In the genomic region with DNA sequence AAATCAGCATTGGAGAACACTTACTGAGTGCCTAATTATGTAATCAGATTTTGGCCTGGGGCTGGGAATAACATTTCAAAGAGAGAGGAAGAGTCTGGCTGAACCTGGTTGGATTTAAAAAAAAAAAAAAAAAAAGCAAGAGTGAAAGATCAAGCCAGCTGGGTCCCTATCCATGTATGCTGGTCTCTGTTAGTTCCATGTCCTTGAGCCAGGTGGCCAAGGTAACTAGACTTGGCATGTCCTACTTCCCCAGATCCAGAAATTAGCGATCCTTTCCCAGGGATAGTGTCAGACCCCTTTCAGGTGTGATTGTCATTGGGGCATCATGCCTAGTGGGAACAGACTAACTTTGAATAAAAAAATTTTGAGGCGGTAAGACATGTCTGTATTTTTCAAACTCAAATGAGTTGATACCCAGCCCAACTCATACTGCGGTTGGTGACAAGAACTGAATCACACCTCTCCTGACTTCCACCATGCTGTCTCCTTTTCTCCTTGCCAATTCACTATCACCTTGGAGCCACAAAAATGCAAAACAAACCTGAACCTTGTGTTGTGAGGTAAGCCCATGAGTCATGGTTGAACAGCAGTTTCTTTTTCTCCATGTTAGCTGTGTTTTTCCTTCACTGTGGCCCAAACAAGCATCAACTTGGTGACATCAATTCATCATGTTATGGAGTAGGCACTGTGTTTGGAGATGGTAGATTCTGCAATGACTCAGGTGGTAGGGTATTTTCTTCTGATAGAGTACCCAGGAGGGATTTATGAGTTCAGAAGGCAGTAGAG, we compare ENCODE assay signal across 2 cellular contexts.
TF ChIP-seq lines count a peak whose summit lies in the region.

No MANE protein-coding gene starts in this region.

TF ChIP-seq in GM23338, 12 proteins besides CTCF, POLR2A, EP300 and RAD21 (continues in another document):
- TF ChIP-seq CREB1 (CRISPR knock-in tag; IDR thresholded peaks at IDR 0.05; ENCODE audit: low read depth) (no peak), ZNF114 (CRISPR knock-in tag; IDR thresholded peaks at IDR 0.05) (no peak), NANOG (IDR thresholded peaks at IDR 0.05; ENCODE audit: borderline replicate concordance) (no peak), EZH2phosphoT487 (IDR thresholded peaks at IDR 0.05; ENCODE audit: unreplicated experiment) (no peak), STAT1 (IDR thresholded peaks at IDR 0.05; ENCODE audit: unreplicated experiment) (no peak), POLR2AphosphoS5 (IDR thresholded peaks at IDR 0.05; ENCODE audit: low read depth) (no peak), JUNB (IDR thresholded peaks at IDR 0.05; ENCODE audit: unreplicated experiment) (no peak)
- TF ChIP-seq, protein P1, sequence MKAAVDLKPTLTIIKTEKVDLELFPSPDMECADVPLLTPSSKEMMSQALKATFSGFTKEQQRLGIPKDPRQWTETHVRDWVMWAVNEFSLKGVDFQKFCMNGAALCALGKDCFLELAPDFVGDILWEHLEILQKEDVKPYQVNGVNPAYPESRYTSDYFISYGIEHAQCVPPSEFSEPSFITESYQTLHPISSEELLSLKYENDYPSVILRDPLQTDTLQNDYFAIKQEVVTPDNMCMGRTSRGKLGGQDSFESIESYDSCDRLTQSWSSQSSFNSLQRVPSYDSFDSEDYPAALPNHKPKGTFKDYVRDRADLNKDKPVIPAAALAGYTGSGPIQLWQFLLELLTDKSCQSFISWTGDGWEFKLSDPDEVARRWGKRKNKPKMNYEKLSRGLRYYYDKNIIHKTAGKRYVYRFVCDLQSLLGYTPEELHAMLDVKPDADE (IDR thresholded peaks at IDR 0.05), result no peak
- TF ChIP-seq, protein P2, sequence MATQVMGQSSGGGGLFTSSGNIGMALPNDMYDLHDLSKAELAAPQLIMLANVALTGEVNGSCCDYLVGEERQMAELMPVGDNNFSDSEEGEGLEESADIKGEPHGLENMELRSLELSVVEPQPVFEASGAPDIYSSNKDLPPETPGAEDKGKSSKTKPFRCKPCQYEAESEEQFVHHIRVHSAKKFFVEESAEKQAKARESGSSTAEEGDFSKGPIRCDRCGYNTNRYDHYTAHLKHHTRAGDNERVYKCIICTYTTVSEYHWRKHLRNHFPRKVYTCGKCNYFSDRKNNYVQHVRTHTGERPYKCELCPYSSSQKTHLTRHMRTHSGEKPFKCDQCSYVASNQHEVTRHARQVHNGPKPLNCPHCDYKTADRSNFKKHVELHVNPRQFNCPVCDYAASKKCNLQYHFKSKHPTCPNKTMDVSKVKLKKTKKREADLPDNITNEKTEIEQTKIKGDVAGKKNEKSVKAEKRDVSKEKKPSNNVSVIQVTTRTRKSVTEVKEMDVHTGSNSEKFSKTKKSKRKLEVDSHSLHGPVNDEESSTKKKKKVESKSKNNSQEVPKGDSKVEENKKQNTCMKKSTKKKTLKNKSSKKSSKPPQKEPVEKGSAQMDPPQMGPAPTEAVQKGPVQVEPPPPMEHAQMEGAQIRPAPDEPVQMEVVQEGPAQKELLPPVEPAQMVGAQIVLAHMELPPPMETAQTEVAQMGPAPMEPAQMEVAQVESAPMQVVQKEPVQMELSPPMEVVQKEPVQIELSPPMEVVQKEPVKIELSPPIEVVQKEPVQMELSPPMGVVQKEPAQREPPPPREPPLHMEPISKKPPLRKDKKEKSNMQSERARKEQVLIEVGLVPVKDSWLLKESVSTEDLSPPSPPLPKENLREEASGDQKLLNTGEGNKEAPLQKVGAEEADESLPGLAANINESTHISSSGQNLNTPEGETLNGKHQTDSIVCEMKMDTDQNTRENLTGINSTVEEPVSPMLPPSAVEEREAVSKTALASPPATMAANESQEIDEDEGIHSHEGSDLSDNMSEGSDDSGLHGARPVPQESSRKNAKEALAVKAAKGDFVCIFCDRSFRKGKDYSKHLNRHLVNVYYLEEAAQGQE (IDR thresholded peaks at IDR 0.05; ENCODE audit: unreplicated experiment), result no peak

TF ChIP-seq in HepG2, 621 proteins besides CTCF, POLR2A, EP300 and RAD21 (continues in another document):
- TF ChIP-seq, protein P3, sequence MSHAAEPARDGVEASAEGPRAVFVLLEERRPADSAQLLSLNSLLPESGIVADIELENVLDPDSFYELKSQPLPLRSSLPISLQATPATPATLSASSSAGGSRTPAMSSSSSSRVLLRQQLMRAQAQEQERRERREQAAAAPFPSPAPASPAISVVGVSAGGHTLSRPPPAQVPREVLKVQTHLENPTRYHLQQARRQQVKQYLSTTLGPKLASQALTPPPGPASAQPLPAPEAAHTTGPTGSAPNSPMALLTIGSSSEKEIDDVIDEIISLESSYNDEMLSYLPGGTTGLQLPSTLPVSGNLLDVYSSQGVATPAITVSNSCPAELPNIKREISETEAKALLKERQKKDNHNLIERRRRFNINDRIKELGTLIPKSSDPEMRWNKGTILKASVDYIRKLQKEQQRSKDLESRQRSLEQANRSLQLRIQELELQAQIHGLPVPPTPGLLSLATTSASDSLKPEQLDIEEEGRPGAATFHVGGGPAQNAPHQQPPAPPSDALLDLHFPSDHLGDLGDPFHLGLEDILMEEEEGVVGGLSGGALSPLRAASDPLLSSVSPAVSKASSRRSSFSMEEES (CRISPR knock-in tag; IDR thresholded peaks at IDR 0.05), result no peak
- TF ChIP-seq GTF2F1 (IDR thresholded peaks at IDR 0.05; ENCODE audit: low read length) (no peak), KAT8 (CRISPR knock-in tag; IDR thresholded peaks at IDR 0.05) (peak; percentile 30; the same call in 1 of the 2 replicates), FOXM1 (CRISPR knock-in tag; IDR thresholded peaks at IDR 0.05) (no peak), RBM22 (optimal IDR thresholded peaks at IDR 0.05; ENCODE audit: low read length) (no peak), POGZ (CRISPR knock-in tag; IDR thresholded peaks at IDR 0.05) (0 out of 2 replicates have a peak, but pooled peaks have one; percentile 21), NFKBIZ (CRISPR knock-in tag; IDR thresholded peaks at IDR 0.05) (0 out of 2 replicates have a peak, but pooled peaks have one; percentile 21), AGO1 (IDR thresholded peaks at IDR 0.05; ENCODE audit: low read depth, low read length, poor library complexity, severe bottlenecking) (no peak), ZNF780A (CRISPR knock-in tag; IDR thresholded peaks at IDR 0.05) (no peak), ZNF431 (CRISPR knock-in tag; IDR thresholded peaks at IDR 0.05; ENCODE audit: borderline replicate concordance, low read depth) (no peak), ZNF614 (CRISPR knock-in tag; IDR thresholded peaks at IDR 0.05; ENCODE audit: borderline replicate concordance) (no peak), ZNF672 (CRISPR knock-in tag; IDR thresholded peaks at IDR 0.05) (no peak), RFXANK (CRISPR knock-in tag; IDR thresholded peaks at IDR 0.05) (no peak), SP140L (CRISPR knock-in tag; IDR thresholded peaks at IDR 0.05; ENCODE audit: borderline replicate concordance) (no peak), ZNF567 (CRISPR knock-in tag; IDR thresholded peaks at IDR 0.05; ENCODE audit: borderline replicate concordance) (no peak), FOXO1 (CRISPR knock-in tag; IDR thresholded peaks at IDR 0.05) (peak; percentile 55; the same call in 1 of the 2 replicates), ZNF234 (CRISPR knock-in tag; conservative IDR thresholded peaks at IDR 0.05) (no peak), ZC3H13 (CRISPR knock-in tag; IDR thresholded peaks at IDR 0.05) (no peak)
- TF ChIP-seq, protein P4, sequence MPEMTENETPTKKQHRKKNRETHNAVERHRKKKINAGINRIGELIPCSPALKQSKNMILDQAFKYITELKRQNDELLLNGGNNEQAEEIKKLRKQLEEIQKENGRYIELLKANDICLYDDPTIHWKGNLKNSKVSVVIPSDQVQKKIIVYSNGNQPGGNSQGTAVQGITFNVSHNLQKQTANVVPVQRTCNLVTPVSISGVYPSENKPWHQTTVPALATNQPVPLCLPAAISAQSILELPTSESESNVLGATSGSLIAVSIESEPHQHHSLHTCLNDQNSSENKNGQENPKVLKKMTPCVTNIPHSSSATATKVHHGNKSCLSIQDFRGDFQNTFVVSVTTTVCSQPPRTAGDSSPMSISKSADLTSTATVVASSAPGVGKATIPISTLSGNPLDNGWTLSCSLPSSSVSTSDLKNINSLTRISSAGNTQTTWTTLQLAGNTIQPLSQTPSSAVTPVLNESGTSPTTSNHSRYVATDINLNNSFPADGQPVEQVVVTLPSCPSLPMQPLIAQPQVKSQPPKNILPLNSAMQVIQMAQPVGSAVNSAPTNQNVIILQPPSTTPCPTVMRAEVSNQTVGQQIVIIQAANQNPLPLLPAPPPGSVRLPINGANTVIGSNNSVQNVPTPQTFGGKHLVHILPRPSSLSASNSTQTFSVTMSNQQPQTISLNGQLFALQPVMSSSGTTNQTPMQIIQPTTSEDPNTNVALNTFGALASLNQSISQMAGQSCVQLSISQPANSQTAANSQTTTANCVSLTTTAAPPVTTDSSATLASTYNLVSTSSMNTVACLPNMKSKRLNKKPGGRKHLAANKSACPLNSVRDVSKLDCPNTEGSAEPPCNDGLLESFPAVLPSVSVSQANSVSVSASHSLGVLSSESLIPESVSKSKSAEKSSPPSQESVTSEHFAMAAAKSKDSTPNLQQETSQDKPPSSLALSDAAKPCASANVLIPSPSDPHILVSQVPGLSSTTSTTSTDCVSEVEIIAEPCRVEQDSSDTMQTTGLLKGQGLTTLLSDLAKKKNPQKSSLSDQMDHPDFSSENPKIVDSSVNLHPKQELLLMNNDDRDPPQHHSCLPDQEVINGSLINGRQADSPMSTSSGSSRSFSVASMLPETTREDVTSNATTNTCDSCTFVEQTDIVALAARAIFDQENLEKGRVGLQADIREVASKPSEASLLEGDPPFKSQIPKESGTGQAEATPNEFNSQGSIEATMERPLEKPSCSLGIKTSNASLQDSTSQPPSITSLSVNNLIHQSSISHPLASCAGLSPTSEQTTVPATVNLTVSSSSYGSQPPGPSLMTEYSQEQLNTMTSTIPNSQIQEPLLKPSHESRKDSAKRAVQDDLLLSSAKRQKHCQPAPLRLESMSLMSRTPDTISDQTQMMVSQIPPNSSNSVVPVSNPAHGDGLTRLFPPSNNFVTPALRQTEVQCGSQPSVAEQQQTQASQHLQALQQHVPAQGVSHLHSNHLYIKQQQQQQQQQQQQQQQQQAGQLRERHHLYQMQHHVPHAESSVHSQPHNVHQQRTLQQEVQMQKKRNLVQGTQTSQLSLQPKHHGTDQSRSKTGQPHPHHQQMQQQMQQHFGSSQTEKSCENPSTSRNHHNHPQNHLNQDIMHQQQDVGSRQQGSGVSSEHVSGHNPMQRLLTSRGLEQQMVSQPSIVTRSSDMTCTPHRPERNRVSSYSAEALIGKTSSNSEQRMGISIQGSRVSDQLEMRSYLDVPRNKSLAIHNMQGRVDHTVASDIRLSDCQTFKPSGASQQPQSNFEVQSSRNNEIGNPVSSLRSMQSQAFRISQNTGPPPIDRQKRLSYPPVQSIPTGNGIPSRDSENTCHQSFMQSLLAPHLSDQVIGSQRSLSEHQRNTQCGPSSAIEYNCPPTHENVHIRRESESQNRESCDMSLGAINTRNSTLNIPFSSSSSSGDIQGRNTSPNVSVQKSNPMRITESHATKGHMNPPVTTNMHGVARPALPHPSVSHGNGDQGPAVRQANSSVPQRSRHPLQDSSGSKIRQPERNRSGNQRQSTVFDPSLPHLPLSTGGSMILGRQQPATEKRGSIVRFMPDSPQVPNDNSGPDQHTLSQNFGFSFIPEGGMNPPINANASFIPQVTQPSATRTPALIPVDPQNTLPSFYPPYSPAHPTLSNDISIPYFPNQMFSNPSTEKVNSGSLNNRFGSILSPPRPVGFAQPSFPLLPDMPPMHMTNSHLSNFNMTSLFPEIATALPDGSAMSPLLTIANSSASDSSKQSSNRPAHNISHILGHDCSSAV (CRISPR knock-in tag; IDR thresholded peaks at IDR 0.05; ENCODE audit: borderline replicate concordance), result no peak
- TF ChIP-seq, protein P5, sequence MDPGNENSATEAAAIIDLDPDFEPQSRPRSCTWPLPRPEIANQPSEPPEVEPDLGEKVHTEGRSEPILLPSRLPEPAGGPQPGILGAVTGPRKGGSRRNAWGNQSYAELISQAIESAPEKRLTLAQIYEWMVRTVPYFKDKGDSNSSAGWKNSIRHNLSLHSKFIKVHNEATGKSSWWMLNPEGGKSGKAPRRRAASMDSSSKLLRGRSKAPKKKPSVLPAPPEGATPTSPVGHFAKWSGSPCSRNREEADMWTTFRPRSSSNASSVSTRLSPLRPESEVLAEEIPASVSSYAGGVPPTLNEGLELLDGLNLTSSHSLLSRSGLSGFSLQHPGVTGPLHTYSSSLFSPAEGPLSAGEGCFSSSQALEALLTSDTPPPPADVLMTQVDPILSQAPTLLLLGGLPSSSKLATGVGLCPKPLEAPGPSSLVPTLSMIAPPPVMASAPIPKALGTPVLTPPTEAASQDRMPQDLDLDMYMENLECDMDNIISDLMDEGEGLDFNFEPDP (CRISPR knock-in tag; conservative IDR thresholded peaks at IDR 0.05), result no peak
- TF ChIP-seq, protein P6, sequence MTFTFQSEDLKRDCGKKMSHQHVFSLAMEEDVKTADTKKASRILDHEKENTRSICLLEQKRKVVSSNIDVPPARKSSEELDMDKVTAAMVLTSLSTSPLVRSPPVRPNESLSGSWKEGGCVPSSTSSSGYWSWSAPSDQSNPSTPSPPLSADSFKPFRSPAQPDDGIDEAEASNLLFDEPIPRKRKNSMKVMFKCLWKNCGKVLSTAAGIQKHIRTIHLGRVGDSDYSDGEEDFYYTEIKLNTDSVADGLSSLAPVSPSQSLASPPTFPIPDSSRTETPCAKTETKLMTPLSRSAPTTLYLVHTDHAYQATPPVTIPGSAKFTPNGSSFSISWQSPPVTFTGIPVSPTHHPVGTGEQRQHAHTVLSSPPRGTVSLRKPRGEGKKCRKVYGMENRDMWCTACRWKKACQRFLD (CRISPR knock-in tag; IDR thresholded peaks at IDR 0.05; ENCODE audit: borderline replicate concordance), result no peak
- TF ChIP-seq, protein P7, sequence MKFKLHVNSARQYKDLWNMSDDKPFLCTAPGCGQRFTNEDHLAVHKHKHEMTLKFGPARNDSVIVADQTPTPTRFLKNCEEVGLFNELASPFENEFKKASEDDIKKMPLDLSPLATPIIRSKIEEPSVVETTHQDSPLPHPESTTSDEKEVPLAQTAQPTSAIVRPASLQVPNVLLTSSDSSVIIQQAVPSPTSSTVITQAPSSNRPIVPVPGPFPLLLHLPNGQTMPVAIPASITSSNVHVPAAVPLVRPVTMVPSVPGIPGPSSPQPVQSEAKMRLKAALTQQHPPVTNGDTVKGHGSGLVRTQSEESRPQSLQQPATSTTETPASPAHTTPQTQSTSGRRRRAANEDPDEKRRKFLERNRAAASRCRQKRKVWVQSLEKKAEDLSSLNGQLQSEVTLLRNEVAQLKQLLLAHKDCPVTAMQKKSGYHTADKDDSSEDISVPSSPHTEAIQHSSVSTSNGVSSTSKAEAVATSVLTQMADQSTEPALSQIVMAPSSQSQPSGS (CRISPR knock-in tag; IDR thresholded peaks at IDR 0.05), result no peak
- TF ChIP-seq, protein P8, sequence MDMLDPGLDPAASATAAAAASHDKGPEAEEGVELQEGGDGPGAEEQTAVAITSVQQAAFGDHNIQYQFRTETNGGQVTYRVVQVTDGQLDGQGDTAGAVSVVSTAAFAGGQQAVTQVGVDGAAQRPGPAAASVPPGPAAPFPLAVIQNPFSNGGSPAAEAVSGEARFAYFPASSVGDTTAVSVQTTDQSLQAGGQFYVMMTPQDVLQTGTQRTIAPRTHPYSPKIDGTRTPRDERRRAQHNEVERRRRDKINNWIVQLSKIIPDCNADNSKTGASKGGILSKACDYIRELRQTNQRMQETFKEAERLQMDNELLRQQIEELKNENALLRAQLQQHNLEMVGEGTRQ (IDR thresholded peaks at IDR 0.05; ENCODE audit: low read depth, low read length), result no peak
- TF ChIP-seq, protein P8 (CRISPR knock-in tag; IDR thresholded peaks at IDR 0.05; ENCODE audit: borderline replicate concordance), result no peak
- TF ChIP-seq, protein P9, sequence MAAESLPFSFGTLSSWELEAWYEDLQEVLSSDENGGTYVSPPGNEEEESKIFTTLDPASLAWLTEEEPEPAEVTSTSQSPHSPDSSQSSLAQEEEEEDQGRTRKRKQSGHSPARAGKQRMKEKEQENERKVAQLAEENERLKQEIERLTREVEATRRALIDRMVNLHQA (CRISPR knock-in tag; IDR thresholded peaks at IDR 0.05), result no peak
